ENCODE assay signal across 16 cellular contexts in the genomic region with DNA sequence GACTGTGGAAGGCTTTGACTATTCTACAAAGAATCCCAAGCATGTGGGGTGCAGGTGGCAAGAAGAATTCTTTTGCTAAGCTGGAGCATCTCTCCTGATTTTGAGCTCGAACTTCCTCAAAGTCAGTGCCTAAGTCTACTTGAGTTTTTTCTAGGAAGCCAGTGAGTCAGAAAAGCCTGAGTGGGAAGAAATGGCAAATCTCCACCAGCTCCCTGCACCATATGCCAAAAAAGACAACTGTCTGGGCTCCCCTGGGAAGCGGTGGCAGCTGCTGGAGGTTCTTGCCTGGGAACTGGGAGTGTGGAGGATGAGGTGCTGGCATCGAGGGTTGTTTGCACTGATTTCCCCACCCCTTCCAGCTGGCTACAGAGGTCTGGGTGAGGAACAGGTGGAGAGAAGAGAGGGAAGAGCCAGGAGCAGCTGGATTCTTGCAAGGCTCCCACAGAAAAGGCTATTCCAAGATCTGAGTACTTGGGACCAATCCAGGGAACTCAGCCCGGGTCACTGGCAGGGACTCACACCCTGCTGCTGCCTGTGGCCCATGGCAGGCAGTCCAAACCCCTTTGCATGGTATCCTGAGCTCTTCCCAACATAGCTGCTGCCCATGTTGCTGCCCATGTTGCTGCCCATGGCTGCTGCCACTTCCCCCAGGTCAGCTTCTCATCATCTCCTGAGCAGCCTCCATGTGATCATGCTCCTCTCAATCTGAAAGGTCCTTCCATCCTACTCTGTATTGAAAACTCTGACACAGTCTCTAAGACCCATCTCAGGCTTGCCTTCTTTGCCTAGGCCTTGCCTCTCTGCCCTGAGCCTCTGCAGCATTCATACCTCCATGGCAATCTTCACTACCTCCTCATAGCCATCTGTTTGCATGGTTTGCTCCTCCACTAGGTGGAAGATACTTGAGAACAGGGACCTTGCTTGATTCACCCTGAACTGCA.
A peak's percentile ranks its signal among the peaks of the same experiment; 100 is the strongest.
DNase-seq lines count a peak whose midpoint lies in the region; ATAC-seq lines count a peak whose summit lies in the region.
"Had no signal": no experiment of that assay in that cellular context is flagged by ENCODE, and none has a peak within 500 bp of the region (broad histone marks: within the 10 kb centered on the region; RNA-seq: fewer than 3 reads in every experiment).

No MANE protein-coding gene starts in this region.

- ATAC-seq in aorta (ENCODE audit: low FRiP score) (peak; percentile 35), GM21367 (IDR thresholded peaks at IDR 0.05; ENCODE audit: unreplicated experiment) (no peak)
- ATAC-seq: left colon, T-helper 17 cell had no signal

- H3K27me3 ChIP-seq in aorta (ENCODE audit: control insufficient read depth in 1 of 2, insufficient read depth in 2 of 2, low read length in 1 of 2), result no peaks in the 10 kb centered on the region
- H3K27me3 ChIP-seq: ascending aorta, tibial nerve had no signal

- H3K4me3 ChIP-seq in aorta (ENCODE audit: low read length in 2 of 2), result no peak overlapping the region
- H3K4me3 ChIP-seq: ascending aorta, esophagus squamous epithelium, HAP-1, tibial nerve had no signal

- peaks cover 0 to 4% of the 10 kb centered on the region in 2 donors for H3K4me1 ChIP-seq in aorta (ENCODE audit: control insufficient read depth in 1 of 2, insufficient read depth in 2 of 2, low read length in 2 of 2)
- H3K4me1 ChIP-seq: ascending aorta, HAP-1, parathyroid adenoma, tibial nerve had no signal

- WGBS in aorta, 2 donors, result 1 to 4% methylated on average over 4 of the region's 4 CpGs

- H3K36me3 ChIP-seq in aorta (ENCODE audit: control insufficient read depth in 1 of 2, insufficient read depth in 2 of 2, low read length in 1 of 2), result no peaks in the 10 kb centered on the region
- H3K36me3 ChIP-seq: ascending aorta, esophagus squamous epithelium, HAP-1, tibial nerve had no signal

- DNase-seq in SHP77 (lab: John Stamatoyannopoulos, UW) (peak; percentile 22 to 28), SHP77 treated with DMSO at 0.1 percent for 48 hours (lab: John Stamatoyannopoulos, UW) (no peak), inferior parietal cortex (ENCODE audit: extremely low spot score) (peak; percentile 57), aorta (peak in 1 of 2 donors; percentile 51), NCI-H2227 (lab: John Stamatoyannopoulos, UW; ENCODE audit: unreplicated experiment) (no peak), dermis blood vessel endothelial cell (no peak)
- DNase-seq: activated CD8-positive, alpha-beta memory T cell treated with anti-CD3 and anti-CD28 coated beads, Interleukin-2, amount 50 U/mL, for 4 hours; esophagus squamous epithelium; left colon; T-helper 17 cell had no signal

- H3K9me3 ChIP-seq in aorta (ENCODE audit: control insufficient read depth, low read length), result no peaks in the 10 kb centered on the region
- H3K9me3 ChIP-seq: ascending aorta, esophagus squamous epithelium, HAP-1, tibial nerve had no signal

- H3K27ac ChIP-seq in angular gyrus (ENCODE audit: low read depth, low read length) (peak overlapping the region; percentile 45), aorta (ENCODE audit: low read depth in 1 of 2, low read length in 2 of 2) (no peak overlapping the region)
- H3K27ac ChIP-seq: ascending aorta, esophagus squamous epithelium, parathyroid adenoma, tibial nerve had no signal

- intact Hi-C loops in aorta (cut with DNase I), result no loop called here

Comparison
In these comparisons a context has a peak if more than half of its experiments do, and no peak if none do; other contexts are left out.
1. DNase-seq: peak in SHP77 (2 of 2) and inferior parietal cortex (single experiment); none in SHP77 treated with DMSO at 0.1 percent for 48 hours (single experiment), NCI-H2227 (single experiment) and dermis blood vessel endothelial cell (single experiment).